Comparison of ENCODE assay signal across 8 cellular contexts in genomic region chr15:34987182-34987488, GRCh38. TPM values are rescaled to one million over a fixed set of nuclear protein-coding genes. Genes with fewer than 3 reads are reported as not detected.
DNase-seq lines count a peak whose midpoint lies in the region; ATAC-seq and TF ChIP-seq lines count a peak whose summit lies in the region.

No MANE protein-coding gene starts in this region.

- peak overlapping the region; percentile 95 for H3K4me3 Mint-ChIP-seq in natural killer cell

- H3K9me3 ChIP-seq in BLaER1 treated with 17β-estradiol and CSF1 and Interleukin-3, amounts not matched to agents 10 nM and 100 nM (replicated peaks in 1 of 11), result no peaks in the 10 kb centered on the region
- no peaks in the 10 kb centered on the region for H3K9me3 ChIP-seq in colonic mucosa

- H3K4me3 ChIP-seq in BLaER1 treated with 17β-estradiol and CSF1 and Interleukin-3, amounts not matched to agents 10 nM and 100 nM, result peak overlapping the region; percentile 78 to 99 (median 90)
- peak overlapping the region; percentile 82 for H3K4me3 ChIP-seq in colonic mucosa

- H3K27me3 Mint-ChIP-seq in natural killer cell (ENCODE audit: low read depth in 2 of 2), result peaks cover 0 to under 1% of the 10 kb centered on the region in 2 donors

- H3K4me2 ChIP-seq in BLaER1 treated with 17β-estradiol and CSF1 and Interleukin-3, amounts not matched to agents 10 nM and 100 nM, result peak overlapping the region; percentile 85 to 99 (median 96)

- TF ChIP-seq CTCF in colonic mucosa (IDR thresholded peaks at IDR 0.05) (no peak), natural killer cell (IDR thresholded peaks at IDR 0.05) (no peak)

- peak overlapping the region; percentile 89 to 98 (median 95) for H3K9ac ChIP-seq in BLaER1 treated with 17β-estradiol and CSF1 and Interleukin-3, amounts not matched to agents 10 nM and 100 nM
- H3K9ac ChIP-seq in colonic mucosa (ENCODE audit: low read depth in 2 of 2, low read length in 2 of 2), result peak overlapping the region; percentile 8 to 27

- peaks cover 15 to 30% of the 10 kb centered on the region in 2 donors for H3K4me1 Mint-ChIP-seq in natural killer cell

- H4K20me1 ChIP-seq in BLaER1 treated with 17β-estradiol and CSF1 and Interleukin-3, amounts not matched to agents 10 nM and 100 nM, result peaks cover 5 to 53% (median 38%) of the 10 kb centered on the region in 11 experiments; a peak in 19 of 22 replicates

- peaks cover 22 to 49% (median 41%) of the 10 kb centered on the region in 11 experiments for H3K36me3 ChIP-seq in BLaER1 treated with 17β-estradiol and CSF1 and Interleukin-3, amounts not matched to agents 10 nM and 100 nM
- H3K36me3 ChIP-seq in colonic mucosa, result no peaks in the 10 kb centered on the region

- no peaks in the 10 kb centered on the region for H3K36me3 Mint-ChIP-seq in natural killer cell

- peak; percentile 16 for DNase-seq in LoVo (ENCODE audit: low spot score)
- DNase-seq in colonic mucosa, result no peak
- DNase-seq in natural killer cell, result no peak
- DNase-seq in putamen (ENCODE audit: low spot score), result no peak
- DNase-seq in activated effector memory CD4-positive, alpha-beta T cell treated with anti-CD3 and anti-CD28 coated beads, Interleukin-2, amount 50 U/mL, for 16 hours, result no peak
- DNase-seq in middle frontal gyrus (ENCODE audit: extremely low spot score, low spot score), result no peak
- DNase-seq in cerebellar cortex (ENCODE audit: low spot score), result no peak

- peak overlapping the region; percentile 87 to 99 (median 96); a peak in 21 of 22 replicates for H3K27ac ChIP-seq in BLaER1 treated with 17β-estradiol and CSF1 and Interleukin-3, amounts not matched to agents 10 nM and 100 nM
- H3K27ac ChIP-seq in colonic mucosa, result no peak overlapping the region

- no peaks in the 10 kb centered on the region for H3K27me3 ChIP-seq in BLaER1 treated with 17β-estradiol and CSF1 and Interleukin-3, amounts not matched to agents 10 nM and 100 nM
- H3K27me3 ChIP-seq in colonic mucosa, result no peaks in the 10 kb centered on the region

- H3K27ac Mint-ChIP-seq in natural killer cell, result peak overlapping the region; percentile 95 to 98

- no peak for ATAC-seq in natural killer cell

- peaks cover 33 to 47% (median 41%) of the 10 kb centered on the region in 10 experiments for H3K4me1 ChIP-seq in BLaER1 treated with 17β-estradiol and CSF1 and Interleukin-3, amounts not matched to agents 10 nM and 100 nM
- peaks cover 10% of the 10 kb centered on the region for H3K4me1 ChIP-seq in colonic mucosa

- H3K9me3 Mint-ChIP-seq in natural killer cell, result no peaks in the 10 kb centered on the region

- intact Hi-C loops in colonic mucosa (cut with DNase I) (no loop called here), natural killer cell (cut with micrococcal nuclease) (loop anchor here (1.0 kb wide), 1 partner anchor 18 kb away; the partner anchor contains the start of gene AQR)

RNA-seq across cellular contexts. Expression of gene ZNF770, which starts 1.0 kb away (rescaled TPM):
- 10 to 100 TPM; 29.1 to 31.9 TPM for total RNA-seq in colonic mucosa
- total RNA-seq in natural killer cell, result 10 to 100 TPM; 26.4 to 35.3 (median 30.1) TPM

RNA-seq across cellular contexts. Expression of gene AQR, which starts 17.6 kb away (rescaled TPM):
- total RNA-seq in colonic mucosa (10 to 100 TPM; 26.5 to 27.0 TPM), natural killer cell (10 to 100 TPM; 44.8 to 64.4 (median 53.0) TPM)
